Comparison of ENCODE assay signal across 1 cellular context in the genomic region with DNA sequence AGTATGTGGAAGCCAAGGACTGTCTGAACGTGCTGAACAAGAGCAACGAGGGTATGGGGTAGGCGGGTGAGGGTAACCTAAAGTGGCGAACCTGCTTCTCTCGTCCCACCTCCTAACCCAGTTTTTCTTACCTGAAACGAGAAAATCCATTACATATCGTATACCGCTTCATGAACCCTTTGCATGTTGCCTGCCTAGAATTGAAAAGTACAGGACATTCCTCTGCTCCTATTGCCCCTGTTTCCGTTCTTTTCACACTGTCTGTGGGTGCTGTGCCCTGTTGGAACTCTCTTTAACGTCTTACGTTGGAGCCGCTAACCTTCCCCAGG.
TF ChIP-seq lines count a peak whose summit lies in the region.

No MANE protein-coding gene starts in this region.

TF ChIP-seq in IMR-90, 13 proteins besides CTCF, POLR2A, EP300 and RAD21 (continued from another document):
- TF ChIP-seq FOS (IDR thresholded peaks at IDR 0.05; ENCODE audit: low read depth, low read length) (no peak), BHLHE40 (IDR thresholded peaks at IDR 0.05; ENCODE audit: low read depth, low read length) (no peak), RCOR1 (IDR thresholded peaks at IDR 0.05; ENCODE audit: insufficient replicate concordance, low read length) (no peak), NFE2L2 (IDR thresholded peaks at IDR 0.05; ENCODE audit: low read depth, low read length) (no peak), SMC3 (IDR thresholded peaks at IDR 0.05; ENCODE audit: low read depth, low read length) (no peak), MAZ (IDR thresholded peaks at IDR 0.05; ENCODE audit: borderline replicate concordance, low read depth, low read length) (no peak), CHD1 (IDR thresholded peaks at IDR 0.05; ENCODE audit: low read depth, low read length) (no peak), MXI1 (IDR thresholded peaks at IDR 0.05; ENCODE audit: borderline replicate concordance, low read depth, low read length) (no peak)
- TF ChIP-seq, protein P1, sequence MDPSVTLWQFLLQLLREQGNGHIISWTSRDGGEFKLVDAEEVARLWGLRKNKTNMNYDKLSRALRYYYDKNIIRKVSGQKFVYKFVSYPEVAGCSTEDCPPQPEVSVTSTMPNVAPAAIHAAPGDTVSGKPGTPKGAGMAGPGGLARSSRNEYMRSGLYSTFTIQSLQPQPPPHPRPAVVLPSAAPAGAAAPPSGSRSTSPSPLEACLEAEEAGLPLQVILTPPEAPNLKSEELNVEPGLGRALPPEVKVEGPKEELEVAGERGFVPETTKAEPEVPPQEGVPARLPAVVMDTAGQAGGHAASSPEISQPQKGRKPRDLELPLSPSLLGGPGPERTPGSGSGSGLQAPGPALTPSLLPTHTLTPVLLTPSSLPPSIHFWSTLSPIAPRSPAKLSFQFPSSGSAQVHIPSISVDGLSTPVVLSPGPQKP (IDR thresholded peaks at IDR 0.05; ENCODE audit: borderline replicate concordance, low read depth, low read length) = no peak
TF ChIP-seq in IMR-90: peak in this region for 0.
